2 cellular contexts compared by ENCODE assay signal in genomic region chr20:18057106-18057993, GRCh38.
TF ChIP-seq lines count a peak whose summit lies in the region.

TSS of gene OVOL2 (minus strand) at chr20:18057916. CDS start at chr20:18057634, 282 bp downstream.

TF ChIP-seq in SK-N-SH, 30 proteins besides CTCF, POLR2A, EP300 and RAD21 (continued from another document):
- TF ChIP-seq USF1 (IDR thresholded peaks at IDR 0.05; ENCODE audit: borderline replicate concordance, low read depth), result no peak

TF ChIP-seq in SK-N-SH treated with all-trans-retinoic acid at 6 μM for 48 hours, 23 proteins besides CTCF, POLR2A, EP300 and RAD21 (continued from another document):
- TF ChIP-seq, protein P1, sequence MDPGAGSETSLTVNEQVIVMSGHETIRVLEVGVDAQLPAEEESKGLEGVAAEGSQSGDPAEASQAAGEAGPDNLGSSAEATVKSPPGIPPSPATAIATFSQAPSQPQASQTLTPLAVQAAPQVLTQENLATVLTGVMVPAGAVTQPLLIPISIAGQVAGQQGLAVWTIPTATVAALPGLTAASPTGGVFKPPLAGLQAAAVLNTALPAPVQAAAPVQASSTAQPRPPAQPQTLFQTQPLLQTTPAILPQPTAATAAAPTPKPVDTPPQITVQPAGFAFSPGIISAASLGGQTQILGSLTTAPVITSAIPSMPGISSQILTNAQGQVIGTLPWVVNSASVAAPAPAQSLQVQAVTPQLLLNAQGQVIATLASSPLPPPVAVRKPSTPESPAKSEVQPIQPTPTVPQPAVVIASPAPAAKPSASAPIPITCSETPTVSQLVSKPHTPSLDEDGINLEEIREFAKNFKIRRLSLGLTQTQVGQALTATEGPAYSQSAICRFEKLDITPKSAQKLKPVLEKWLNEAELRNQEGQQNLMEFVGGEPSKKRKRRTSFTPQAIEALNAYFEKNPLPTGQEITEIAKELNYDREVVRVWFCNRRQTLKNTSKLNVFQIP (CRISPR knock-in tag; IDR thresholded peaks at IDR 0.05; ENCODE audit: borderline replicate concordance, low read depth), result no peak
- TF ChIP-seq SNAI2 (CRISPR knock-in tag; IDR thresholded peaks at IDR 0.05) (no peak), ARNTL (CRISPR knock-in tag; IDR thresholded peaks at IDR 0.05; ENCODE audit: borderline replicate concordance, low read depth) (no peak), BACH2 (CRISPR knock-in tag; IDR thresholded peaks at IDR 0.05; ENCODE audit: borderline replicate concordance) (no peak), ZNF70 (CRISPR knock-in tag; IDR thresholded peaks at IDR 0.05) (no peak), TSHZ2 (CRISPR knock-in tag; IDR thresholded peaks at IDR 0.05) (no peak)
TF ChIP-seq in SK-N-SH treated with all-trans-retinoic acid at 6 μM for 48 hours: peak in this region for 0.
